ENCODE assay signal across 22 cellular contexts in the genomic region with DNA sequence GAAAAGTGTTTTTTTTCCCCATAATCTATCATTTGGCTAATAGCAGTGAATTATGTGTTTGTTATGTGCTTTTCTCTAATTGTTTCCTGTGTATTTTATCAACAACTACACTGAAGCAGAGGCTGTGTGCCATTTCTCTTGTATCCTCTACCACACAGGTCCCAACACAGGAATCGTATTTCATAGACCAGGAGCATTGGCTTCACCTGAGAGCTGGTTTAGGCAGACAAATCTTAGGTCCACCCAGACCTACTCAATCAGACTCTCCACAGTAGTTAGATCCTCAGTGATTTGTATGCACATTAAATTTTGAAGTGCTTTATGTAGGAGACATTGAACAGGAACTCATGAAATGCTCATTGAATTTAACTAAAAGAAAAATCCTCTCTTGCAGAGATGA.
"Had no signal": no experiment of that assay in that cellular context is flagged by ENCODE, and none has a peak within 500 bp of the region (broad histone marks: within the 10 kb centered on the region; RNA-seq: fewer than 3 reads in every experiment).

No MANE protein-coding gene starts in this region.

- H3K27ac Mint-ChIP-seq: activated CD4-positive, alpha-beta T cell treated with anti-CD3 and anti-CD28 coated beads, Interleukin-2, amount 10 ng/mL, durations not matched to agents 24 days and 14 days; activated CD8-positive, alpha-beta memory T cell treated with anti-CD3 and anti-CD28 coated beads, Interleukin-2, amount 10 ng/mL, durations not matched to agents 7 days and 5 days; activated CD8-positive, alpha-beta T cell treated with anti-CD3 and anti-CD28 coated beads for 36 hours; activated naive CD4-positive, alpha-beta T cell treated with anti-CD3 and anti-CD28 coated beads, Interleukin-2, amount 10 ng/mL, durations not matched to agents 7 days and 5 days; endodermal cell; memory B cell; stimulated activated effector memory CD8-positive, alpha-beta T cell treated with anti-CD3 and anti-CD28 coated beads, Interleukin-12 subunit alpha, Interleukin-12 subunit beta, amount 100 ng/mL, for 72 hours; stimulated activated naive CD8-positive, alpha-beta T cell treated with anti-CD3 and anti-CD28 coated beads, Interleukin-15, amount 100 ng/mL, for 72 hours had no signal

- H3K4me1 Mint-ChIP-seq: activated CD4-positive, alpha-beta T cell treated with anti-CD3 and anti-CD28 coated beads, Interleukin-2, amount 10 ng/mL, durations not matched to agents 24 days and 14 days; activated CD8-positive, alpha-beta memory T cell treated with anti-CD3 and anti-CD28 coated beads, Interleukin-2, amount 10 ng/mL, durations not matched to agents 7 days and 5 days; activated naive CD4-positive, alpha-beta T cell treated with anti-CD3 and anti-CD28 coated beads, Interleukin-2, amount 10 ng/mL, durations not matched to agents 7 days and 5 days; memory B cell; stimulated activated effector memory CD8-positive, alpha-beta T cell treated with anti-CD3 and anti-CD28 coated beads, Interleukin-12 subunit alpha, Interleukin-12 subunit beta, amount 100 ng/mL, for 72 hours; stimulated activated naive CD8-positive, alpha-beta T cell treated with anti-CD3 and anti-CD28 coated beads, Interleukin-15, amount 100 ng/mL, for 72 hours had no signal

- H3K27me3 Mint-ChIP-seq: activated CD4-positive, alpha-beta T cell treated with anti-CD3 and anti-CD28 coated beads, Interleukin-2, amount 10 ng/mL, durations not matched to agents 24 days and 14 days; activated CD8-positive, alpha-beta memory T cell treated with anti-CD3 and anti-CD28 coated beads, Interleukin-2, amount 10 ng/mL, durations not matched to agents 7 days and 5 days; activated CD8-positive, alpha-beta T cell treated with anti-CD3 and anti-CD28 coated beads for 36 hours; activated naive CD4-positive, alpha-beta T cell treated with anti-CD3 and anti-CD28 coated beads, Interleukin-2, amount 10 ng/mL, durations not matched to agents 7 days and 5 days; memory B cell; stimulated activated naive CD8-positive, alpha-beta T cell treated with anti-CD3 and anti-CD28 coated beads, Interleukin-15, amount 100 ng/mL, for 72 hours had no signal

- H3K36me3 Mint-ChIP-seq: activated CD8-positive, alpha-beta memory T cell treated with anti-CD3 and anti-CD28 coated beads, Interleukin-2, amount 10 ng/mL, durations not matched to agents 7 days and 5 days; activated naive CD4-positive, alpha-beta T cell treated with anti-CD3 and anti-CD28 coated beads, Interleukin-2, amount 10 ng/mL, durations not matched to agents 7 days and 5 days; memory B cell; stimulated activated effector memory CD8-positive, alpha-beta T cell treated with anti-CD3 and anti-CD28 coated beads, Interleukin-12 subunit alpha, Interleukin-12 subunit beta, amount 100 ng/mL, for 72 hours had no signal

- H3K9me3 ChIP-seq: gastroesophageal sphincter, right lobe of liver, suprapubic skin, tibial nerve had no signal

- ATAC-seq: activated CD4-positive, CD25-positive, alpha-beta regulatory T cell treated with anti-CD3 and anti-CD28 coated beads, Interleukin-2, amount 50 U/mL, for 24 hours; activated CD8-positive, alpha-beta memory T cell treated with anti-CD3 and anti-CD28 coated beads, Interleukin-2, amount 10 ng/mL, durations not matched to agents 7 days and 5 days; activated CD8-positive, alpha-beta T cell treated with anti-CD3 and anti-CD28 coated beads for 36 hours; gastroesophageal sphincter; right lobe of liver; stimulated activated effector memory CD8-positive, alpha-beta T cell treated with anti-CD3 and anti-CD28 coated beads, Interleukin-12 subunit alpha, Interleukin-12 subunit beta, amount 100 ng/mL, for 72 hours; stimulated activated naive CD8-positive, alpha-beta T cell treated with anti-CD3 and anti-CD28 coated beads, Interleukin-15, amount 100 ng/mL, for 72 hours had no signal

- H3K4me3 Mint-ChIP-seq: activated CD4-positive, alpha-beta T cell treated with anti-CD3 and anti-CD28 coated beads, Interleukin-2, amount 10 ng/mL, durations not matched to agents 24 days and 14 days; activated CD8-positive, alpha-beta memory T cell treated with anti-CD3 and anti-CD28 coated beads, Interleukin-2, amount 10 ng/mL, durations not matched to agents 7 days and 5 days; activated CD8-positive, alpha-beta T cell treated with anti-CD3 and anti-CD28 coated beads for 36 hours; activated naive CD4-positive, alpha-beta T cell treated with anti-CD3 and anti-CD28 coated beads, Interleukin-2, amount 10 ng/mL, durations not matched to agents 7 days and 5 days; endodermal cell; memory B cell; nephron; stimulated activated effector memory CD8-positive, alpha-beta T cell treated with anti-CD3 and anti-CD28 coated beads, Interleukin-12 subunit alpha, Interleukin-12 subunit beta, amount 100 ng/mL, for 72 hours; stimulated activated naive CD8-positive, alpha-beta T cell treated with anti-CD3 and anti-CD28 coated beads, Interleukin-15, amount 100 ng/mL, for 72 hours had no signal

- H3K9me3 Mint-ChIP-seq: activated CD4-positive, alpha-beta T cell treated with anti-CD3 and anti-CD28 coated beads, Interleukin-2, amount 10 ng/mL, durations not matched to agents 24 days and 14 days; activated CD8-positive, alpha-beta T cell treated with anti-CD3 and anti-CD28 coated beads for 36 hours; activated naive CD4-positive, alpha-beta T cell treated with anti-CD3 and anti-CD28 coated beads, Interleukin-2, amount 10 ng/mL, durations not matched to agents 7 days and 5 days; endodermal cell; nephron; stimulated activated naive CD8-positive, alpha-beta T cell treated with anti-CD3 and anti-CD28 coated beads, Interleukin-15, amount 100 ng/mL, for 72 hours had no signal

- DNase-seq: activated CD4-positive, alpha-beta T cell treated with anti-CD3 and anti-CD28 coated beads, Interleukin-2, amount 10 ng/mL, durations not matched to agents 24 days and 14 days; activated CD8-positive, alpha-beta memory T cell treated with anti-CD3 and anti-CD28 coated beads, Interleukin-2, amount 10 ng/mL, durations not matched to agents 7 days and 5 days; activated CD8-positive, alpha-beta T cell treated with anti-CD3 and anti-CD28 coated beads for 36 hours; activated effector memory CD4-positive, alpha-beta T cell treated with anti-CD3 and anti-CD28 coated beads, Interleukin-2, amount 50 U/mL, for 16 hours; activated naive CD4-positive, alpha-beta T cell treated with anti-CD3 and anti-CD28 coated beads, Interleukin-2, amount 10 ng/mL, durations not matched to agents 7 days and 5 days; activated T-cell treated with anti-CD3 and anti-CD28 coated beads for 4 hours; amygdala; cortex of kidney; hypothalamus; occipital lobe; posterior cingulate gyrus; right lobe of liver; stimulated activated CD4-positive, alpha-beta T cell treated with anti-CD3 and anti-CD28 coated beads, Interleukin-2, amount 100 ng/mL, for 24 hours; stimulated activated naive CD8-positive, alpha-beta T cell treated with anti-CD3 and anti-CD28 coated beads, Interleukin-15, amount 100 ng/mL, for 72 hours had no signal
